ENCODE assay signal across 13 cellular contexts in the genomic region with DNA sequence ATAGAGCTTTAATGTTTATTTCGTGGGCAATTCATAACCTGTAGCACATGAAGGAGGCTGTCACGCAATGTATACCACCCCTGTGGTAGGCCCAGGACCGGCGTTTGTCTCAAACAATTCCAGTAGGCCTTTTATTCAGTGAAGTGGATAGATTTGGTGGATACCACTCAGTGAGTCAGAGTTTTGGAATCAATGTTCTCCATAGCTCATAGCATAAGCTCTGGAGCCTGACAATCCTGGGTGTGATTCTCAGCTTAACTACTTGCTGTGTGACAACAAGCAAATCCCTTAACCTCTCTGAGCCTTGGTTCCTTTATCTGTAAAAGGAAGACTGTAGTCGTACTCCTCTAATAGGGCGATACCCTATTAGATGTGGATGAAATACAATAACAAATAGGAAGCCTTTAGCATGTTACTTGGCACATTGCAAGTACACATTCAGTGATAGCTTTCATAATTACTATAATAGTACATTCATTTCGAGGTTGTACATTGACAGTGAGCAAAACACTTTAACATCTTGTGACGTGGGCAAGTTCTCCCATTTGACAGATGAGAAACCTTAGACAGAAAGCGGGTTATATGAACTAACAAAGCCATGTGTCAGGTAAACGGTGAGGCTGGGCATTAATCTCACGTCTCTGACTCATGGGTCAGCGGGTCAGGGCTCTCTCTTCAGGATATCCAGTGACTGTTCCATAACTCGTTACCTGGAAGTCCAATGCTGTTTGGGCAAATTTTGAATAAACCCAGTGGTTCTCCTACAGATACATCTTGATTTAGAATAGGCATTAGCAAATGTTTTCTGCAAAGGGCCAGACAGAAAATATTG.
DNase-seq lines count a peak whose midpoint lies in the region; ATAC-seq, FAIRE-seq and TF ChIP-seq lines count a peak whose summit lies in the region.
"Had no signal": no experiment of that assay in that cellular context is flagged by ENCODE, and none has a peak within 500 bp of the region (broad histone marks: within the 10 kb centered on the region; RNA-seq: fewer than 3 reads in every experiment).

No MANE protein-coding gene starts in this region.

- no peaks in the 10 kb centered on the region for H3K36me3 ChIP-seq in prostate gland

- H3K4me3 Mint-ChIP-seq in chondrocyte (ENCODE audit: unreplicated experiment), result no peak overlapping the region
- H3K4me3 Mint-ChIP-seq: activated naive CD8-positive, alpha-beta T cell treated with anti-CD3 and anti-CD28 coated beads for 36 hours had no signal

- H3K36me3 Mint-ChIP-seq in chondrocyte (ENCODE audit: low read depth), result no peaks in the 10 kb centered on the region
- H3K36me3 Mint-ChIP-seq: activated naive CD8-positive, alpha-beta T cell treated with anti-CD3 and anti-CD28 coated beads for 36 hours had no signal

- intact Hi-C loops in prostate gland (cut with DNase I), result no loop called here

- H3K9me3 Mint-ChIP-seq in chondrocyte (ENCODE audit: low read depth), result no peaks in the 10 kb centered on the region
- H3K9me3 Mint-ChIP-seq: activated naive CD8-positive, alpha-beta T cell treated with anti-CD3 and anti-CD28 coated beads for 36 hours had no signal

- TF ChIP-seq CTCF in chondrocyte (IDR thresholded peaks at IDR 0.05) (no peak), prostate gland (IDR thresholded peaks at IDR 0.05) (no peak)

- H3K9me3 ChIP-seq in prostate gland, result no peaks in the 10 kb centered on the region

- no peaks in the 10 kb centered on the region for H3K4me1 ChIP-seq in prostate gland (replicated peaks)

- no peak overlapping the region for H3K27ac ChIP-seq in prostate gland
- H3K27ac ChIP-seq: PC-9 had no signal

- no peak for TF ChIP-seq POLR2A in prostate gland (IDR thresholded peaks at IDR 0.05)

- DNase-seq in GM18507 (ENCODE audit: extremely low spot score, insufficient read length, low read depth) (no peak), RCC 7860 (ENCODE audit: low spot score) (peak; percentile 91), chondrocyte (ENCODE audit: low spot score) (no peak), non-pigmented ciliary epithelial cell (ENCODE audit: low read depth) (peak; percentile 71), D341Med (ENCODE audit: low spot score) (no peak), prostate gland (ENCODE audit: low spot score) (no peak)
- DNase-seq: activated naive CD8-positive, alpha-beta T cell treated with anti-CD3 and anti-CD28 coated beads for 36 hours; effector CD4-positive, alpha-beta T cell; KG1; NCI-H2107; retina had no signal

- H3K27me3 ChIP-seq in prostate gland (replicated peaks; ENCODE audit: insufficient read depth), result no peaks in the 10 kb centered on the region

- H3K27ac Mint-ChIP-seq in chondrocyte (ENCODE audit: unreplicated experiment), result peak overlapping the region; percentile 78
- H3K27ac Mint-ChIP-seq: activated naive CD8-positive, alpha-beta T cell treated with anti-CD3 and anti-CD28 coated beads for 36 hours had no signal

- peaks cover 59% of the 10 kb centered on the region for H3K4me1 Mint-ChIP-seq in chondrocyte (ENCODE audit: low read depth)
- H3K4me1 Mint-ChIP-seq: activated naive CD8-positive, alpha-beta T cell treated with anti-CD3 and anti-CD28 coated beads for 36 hours had no signal

- FAIRE-seq in GM18507 (lab: Jason Lieb, UNC) (peak; percentile 24), RCC 7860 (lab: Jason Lieb, UNC) (peak; percentile 98)

- no peaks in the 10 kb centered on the region for H3K27me3 Mint-ChIP-seq in chondrocyte (ENCODE audit: low read depth)
- H3K27me3 Mint-ChIP-seq: activated naive CD8-positive, alpha-beta T cell treated with anti-CD3 and anti-CD28 coated beads for 36 hours had no signal

- H3K4me3 ChIP-seq in prostate gland, result no peak overlapping the region
- H3K4me3 ChIP-seq: PC-9 had no signal

- no peak for ATAC-seq in GM19324 (IDR thresholded peaks at IDR 0.05; ENCODE audit: low FRiP score, unreplicated experiment)

- 87% methylated on average over 13 of the region's 13 CpGs for WGBS in prostate gland

Comparison
In these comparisons a context has a peak if more than half of its experiments do, and no peak if none do; other contexts are left out.
1. DNase-seq: peak in RCC 7860 (single experiment) and non-pigmented ciliary epithelial cell (single experiment); none in GM18507 (single experiment), chondrocyte (single experiment), D341Med (single experiment) and prostate gland (single experiment).